ENCODE assay signal across 24 cellular contexts in genomic region chr5:80990527-80990926, GRCh38. TPM values are rescaled to one million over a fixed set of nuclear protein-coding genes. Genes with fewer than 3 reads are reported as not detected.
DNase-seq lines count a peak whose midpoint lies in the region; ATAC-seq, FAIRE-seq and TF ChIP-seq lines count a peak whose summit lies in the region.
"Had no signal": no experiment of that assay in that cellular context is flagged by ENCODE, and none has a peak within 500 bp of the region (broad histone marks: within the 10 kb centered on the region; RNA-seq: fewer than 3 reads in every experiment).

No MANE protein-coding gene starts in this region.

- H3K79me2 ChIP-seq in PC-9 (ENCODE audit: low read depth) = no peaks in the 10 kb centered on the region

- H3K27me3 Mint-ChIP-seq in activated naive CD8-positive, alpha-beta T cell = no peaks in the 10 kb centered on the region
- H3K27me3 Mint-ChIP-seq in activated naive CD8-positive, alpha-beta T cell treated with anti-CD3 and anti-CD28 coated beads, Interleukin-2, amount 50 U/mL, for 24 hours = no peaks in the 10 kb centered on the region
- no peaks in the 10 kb centered on the region for H3K27me3 Mint-ChIP-seq in T-helper 2 cell treated with Interferon-gamma antibody and Interleukin-4, amounts not matched to agents 5 μg/mL and 100 μg/mL, for 36 hours (ENCODE audit: low read depth)

- H2AFZ ChIP-seq in PC-9 = no peak overlapping the region

- POLR2A ChIA-PET in PC-9 (lab: Charles Lee; ENCODE audit: unreplicated experiment) = interaction anchor here (0.5 kb wide), 1 partner anchor 11 kb away, joined by 7 read pairs; no protein-coding TSS in a partner anchor

- intact Hi-C loops in PC-9 (cut with micrococcal nuclease; ENCODE audit: unreplicated experiment) (no loop called here), ascending aorta (cut with DNase I) (no loop called here)

- H3K9me3 ChIP-seq in PC-9 (ENCODE audit: insufficient read depth, low read depth) (no peaks in the 10 kb centered on the region), ascending aorta (no peaks in the 10 kb centered on the region)
- H3K9me3 ChIP-seq: adrenal gland, heart right ventricle, MG63 had no signal

- CTCF ChIA-PET in PC-9 (lab: Charles Lee) = no interaction called here

- no peak overlapping the region for H3K4me3 Mint-ChIP-seq in activated naive CD8-positive, alpha-beta T cell
- H3K4me3 Mint-ChIP-seq in activated naive CD8-positive, alpha-beta T cell treated with anti-CD3 and anti-CD28 coated beads, Interleukin-2, amount 50 U/mL, for 24 hours = no peak overlapping the region
- no peak overlapping the region for H3K4me3 Mint-ChIP-seq in T-helper 2 cell treated with Interferon-gamma antibody and Interleukin-4, amounts not matched to agents 5 μg/mL and 100 μg/mL, for 36 hours

- peak overlapping the region; percentile 52 for H3K4me2 ChIP-seq in PC-9

- H3K36me3 ChIP-seq in PC-9 (ENCODE audit: low read depth) = no peaks in the 10 kb centered on the region
- H3K36me3 ChIP-seq in ascending aorta = no peaks in the 10 kb centered on the region
- H3K36me3 ChIP-seq: adrenal gland, heart right ventricle, MG63, WERI-Rb-1 had no signal

- no peaks in the 10 kb centered on the region for H4K20me1 ChIP-seq in PC-9 (ENCODE audit: insufficient read depth)

- no peak for TF ChIP-seq CTCF in PC-9 (conservative IDR thresholded peaks at IDR 0.05)
- TF ChIP-seq CTCF in foreskin keratinocyte (conservative IDR thresholded peaks at IDR 0.05) = no peak
- TF ChIP-seq CTCF in ascending aorta (IDR thresholded peaks at IDR 0.05) = no peak

- no peaks in the 10 kb centered on the region for H3K9me3 Mint-ChIP-seq in activated naive CD8-positive, alpha-beta T cell (ENCODE audit: low read depth)
- H3K9me3 Mint-ChIP-seq in activated naive CD8-positive, alpha-beta T cell treated with anti-CD3 and anti-CD28 coated beads, Interleukin-2, amount 50 U/mL, for 24 hours = no peaks in the 10 kb centered on the region
- no peaks in the 10 kb centered on the region for H3K9me3 Mint-ChIP-seq in T-helper 2 cell treated with Interferon-gamma antibody and Interleukin-4, amounts not matched to agents 5 μg/mL and 100 μg/mL, for 36 hours

- FAIRE-seq in urothelium cell line (lab: Jason Lieb, UNC) = peak; percentile 72
- FAIRE-seq: GM12891 had no signal

- H3K4me1 ChIP-seq in PC-9 (replicated peaks; ENCODE audit: insufficient read depth) (peaks cover 27% of the 10 kb centered on the region), foreskin keratinocyte (no peaks in the 10 kb centered on the region), ascending aorta (no peaks in the 10 kb centered on the region)
- H3K4me1 ChIP-seq: adrenal gland had no signal

- H3K4me3 ChIP-seq in PC-9 = no peak overlapping the region
- H3K4me3 ChIP-seq in ascending aorta = no peak overlapping the region
- H3K4me3 ChIP-seq: adrenal gland, coronary artery, heart right ventricle, MG63 had no signal

- peak overlapping the region; percentile 22 for H3K27ac Mint-ChIP-seq in activated naive CD8-positive, alpha-beta T cell
- no peak overlapping the region for H3K27ac Mint-ChIP-seq in activated naive CD8-positive, alpha-beta T cell treated with anti-CD3 and anti-CD28 coated beads, Interleukin-2, amount 50 U/mL, for 24 hours
- no peak overlapping the region for H3K27ac Mint-ChIP-seq in T-helper 2 cell treated with Interferon-gamma antibody and Interleukin-4, amounts not matched to agents 5 μg/mL and 100 μg/mL, for 36 hours

- H3F3A ChIP-seq in PC-9 (ENCODE audit: insufficient read depth, low read depth) = peaks cover 23% of the 10 kb centered on the region

- H3K36me3 Mint-ChIP-seq in activated naive CD8-positive, alpha-beta T cell = no peaks in the 10 kb centered on the region
- H3K36me3 Mint-ChIP-seq in activated naive CD8-positive, alpha-beta T cell treated with anti-CD3 and anti-CD28 coated beads, Interleukin-2, amount 50 U/mL, for 24 hours (ENCODE audit: low read depth) = peaks cover 1% of the 10 kb centered on the region
- no peaks in the 10 kb centered on the region for H3K36me3 Mint-ChIP-seq in T-helper 2 cell treated with Interferon-gamma antibody and Interleukin-4, amounts not matched to agents 5 μg/mL and 100 μg/mL, for 36 hours (ENCODE audit: low read depth)

- peaks cover 87% of the 10 kb centered on the region for H3K4me1 Mint-ChIP-seq in activated naive CD8-positive, alpha-beta T cell (ENCODE audit: low read depth)
- peaks cover 68% of the 10 kb centered on the region for H3K4me1 Mint-ChIP-seq in activated naive CD8-positive, alpha-beta T cell treated with anti-CD3 and anti-CD28 coated beads, Interleukin-2, amount 50 U/mL, for 24 hours
- peaks cover 27% of the 10 kb centered on the region for H3K4me1 Mint-ChIP-seq in T-helper 2 cell treated with Interferon-gamma antibody and Interleukin-4, amounts not matched to agents 5 μg/mL and 100 μg/mL, for 36 hours (ENCODE audit: low read depth)

- no peaks in the 10 kb centered on the region for H3K27me3 ChIP-seq in PC-9 (ENCODE audit: insufficient read depth, low read depth)
- peaks cover 3% of the 10 kb centered on the region for H3K27me3 ChIP-seq in foreskin keratinocyte
- no peaks in the 10 kb centered on the region for H3K27me3 ChIP-seq in ascending aorta
- H3K27me3 ChIP-seq: adrenal gland, heart right ventricle, MG63 had no signal

- DNase-seq in activated naive CD8-positive, alpha-beta T cell treated with anti-CD3 and anti-CD28 coated beads, Interleukin-2, amount 50 U/mL, for 24 hours = no peak
- DNase-seq in PC-9 (peak in 1 of 2 experiments; percentile 12), foreskin keratinocyte (no peak), urothelium cell line (ENCODE audit: low spot score) (peak; percentile 69), occipital lobe (lab: John Stamatoyannopoulos, UW) (no peak), ascending aorta (ENCODE audit: low spot score in 2 of 2) (no peak)
- DNase-seq in T-helper 2 cell treated with Interferon-gamma antibody and Interleukin-4, amounts not matched to agents 5 μg/mL and 100 μg/mL, for 36 hours (ENCODE audit: low spot score) = no peak
- DNase-seq: 8988T; activated CD4-positive, alpha-beta T cell treated with anti-CD3 and anti-CD28 coated beads, Interleukin-2, amount 50 U/mL, for 4 hours; activated gamma-delta T cell; adrenal gland; DMS79 treated with DMSO at 0.1 percent for 48 hours; heart right ventricle; NCI-H1436; NK-92 treated with Interleukin-12 subunit alpha and Interleukin-12 subunit beta, amount 100 ng/mL, for 24 hours; nucleus accumbens; stimulated activated CD4-positive, alpha-beta T cell treated with anti-CD3 and anti-CD28 coated beads, Interleukin-4, amount 100 ng/mL, for 4 hours; stimulated activated naive CD8-positive, alpha-beta T cell treated with anti-CD3 and anti-CD28 coated beads, Interleukin-15, Interleukin-2, amounts not matched to agents 100 U/mL and 50 U/mL, for 24 hours; WERI-Rb-1 had no signal

- H3K9me2 ChIP-seq in PC-9 (ENCODE audit: insufficient read depth) = no peaks in the 10 kb centered on the region

- no peak for ATAC-seq in activated naive CD8-positive, alpha-beta T cell treated with anti-CD3 and anti-CD28 coated beads, Interleukin-2, amount 50 U/mL, for 24 hours
- ATAC-seq in foreskin keratinocyte = peak; percentile 55
- ATAC-seq: heart right ventricle; SK-N-SH treated with all-trans-retinoic acid at 6 μM for 48 hours; stimulated activated naive CD8-positive, alpha-beta T cell treated with anti-CD3 and anti-CD28 coated beads, Interleukin-15, Interleukin-2, amounts not matched to agents 100 U/mL and 50 U/mL, for 24 hours had no signal

- no TSS peak for BruUV-seq in PC-9 (replicated peaks; lab: Mats Ljungman, UMichigan)

- H3K27ac ChIP-seq in PC-9 (peak overlapping the region; percentile 57), foreskin keratinocyte (no peak overlapping the region), ascending aorta (no peak overlapping the region)
- H3K27ac ChIP-seq: adrenal gland, coronary artery, WERI-Rb-1 had no signal

RNA-seq across cellular contexts. Expression of gene RASGRF2, which starts 30.4 kb away (rescaled TPM):
- total RNA-seq in PC-9 (2021) (0.10 and 0.48 TPM in 2 replicates), foreskin keratinocyte (0.04 TPM in 1 of 2 replicates, not detected in the other), occipital lobe (20.0 TPM), ascending aorta (16.9 TPM)
- not detected in 2 replicates for polyA plus RNA-seq in foreskin keratinocyte

Comparison
In these comparisons a context has a peak if more than half of its experiments do, and no peak if none do; other contexts are left out.
1. RNA of gene RASGRF2, which starts 30.4 kb away (total RNA-seq): 20.0 TPM in occipital lobe (single experiment) and 16.9 TPM in ascending aorta (single experiment); 0.10 to 0.48 TPM in PC-9 and 0.04 TPM in foreskin keratinocyte; every median in the first group is over 10 times any median in the second.